ENCODE assay signal across 9 cellular contexts in genomic region chr1:156097499-156098178, GRCh38. TPM values are rescaled to one million over a fixed set of nuclear protein-coding genes. Genes with fewer than 3 reads are reported as not detected.
DNase-seq lines count a peak whose midpoint lies in the region; ATAC-seq and TF ChIP-seq lines count a peak whose summit lies in the region.
"Had no signal": no experiment of that assay in that cellular context is flagged by ENCODE, and none has a peak within 500 bp of the region (broad histone marks: within the 10 kb centered on the region; RNA-seq: fewer than 3 reads in every experiment).

No MANE protein-coding gene starts in this region.

- no peaks in the 10 kb centered on the region for H3K9me3 Mint-ChIP-seq in activated naive CD8-positive, alpha-beta T cell treated with anti-CD3 and anti-CD28 coated beads for 36 hours
- H3K9me3 Mint-ChIP-seq in natural killer cell, result no peaks in the 10 kb centered on the region

- H3K27me3 Mint-ChIP-seq in activated naive CD8-positive, alpha-beta T cell treated with anti-CD3 and anti-CD28 coated beads for 36 hours, result peaks cover 27% of the 10 kb centered on the region
- peaks cover 7 to 9% of the 10 kb centered on the region in 2 donors for H3K27me3 Mint-ChIP-seq in natural killer cell (ENCODE audit: low read depth in 2 of 2)

- no peaks in the 10 kb centered on the region for H3K36me3 Mint-ChIP-seq in activated naive CD8-positive, alpha-beta T cell treated with anti-CD3 and anti-CD28 coated beads for 36 hours
- no peaks in the 10 kb centered on the region for H3K36me3 Mint-ChIP-seq in natural killer cell

- peak overlapping the region; percentile 94 for H3K27ac Mint-ChIP-seq in activated naive CD8-positive, alpha-beta T cell treated with anti-CD3 and anti-CD28 coated beads for 36 hours
- peak overlapping the region; percentile 92 to 99 for H3K27ac Mint-ChIP-seq in natural killer cell

- H3K4me3 Mint-ChIP-seq in activated naive CD8-positive, alpha-beta T cell treated with anti-CD3 and anti-CD28 coated beads for 36 hours, result peak overlapping the region; percentile 11
- no peak overlapping the region for H3K4me3 Mint-ChIP-seq in natural killer cell

- ATAC-seq in natural killer cell (peak in 1 of 3 donors; percentile 1), GM18868 (IDR thresholded peaks at IDR 0.05; ENCODE audit: unreplicated experiment) (no peak), HG03039 (IDR thresholded peaks at IDR 0.05; ENCODE audit: unreplicated experiment) (no peak)

- peak; percentile 43 for DNase-seq in stimulated activated CD4-positive, alpha-beta T cell treated with anti-CD3 and anti-CD28 coated beads, Interleukin-12 subunit alpha, Interleukin-12 subunit beta, amount 100 ng/mL, for 4 hours
- DNase-seq in stimulated activated CD4-positive, alpha-beta T cell treated with anti-CD3 and anti-CD28 coated beads, Interleukin-4, amount 100 ng/mL, for 4 hours, result no peak
- peak; percentile 72 for DNase-seq in activated naive CD8-positive, alpha-beta T cell treated with anti-CD3 and anti-CD28 coated beads for 36 hours
- DNase-seq in natural killer cell, result no peak
- no peak for DNase-seq in cerebellar nuclear complex (lab: John Stamatoyannopoulos, UW)
- DNase-seq in G401 (ENCODE audit: low spot score), result no peak

- peaks cover 53% of the 10 kb centered on the region for H3K4me1 Mint-ChIP-seq in activated naive CD8-positive, alpha-beta T cell treated with anti-CD3 and anti-CD28 coated beads for 36 hours
- H3K4me1 Mint-ChIP-seq in natural killer cell, result peaks cover 15 to 36% of the 10 kb centered on the region in 2 donors

- in situ Hi-C loops in G401 (cut with HindIII; ENCODE audit: low sequenced_read_pairs), result no loop called here

- intact Hi-C loops in natural killer cell (cut with micrococcal nuclease), result loop anchor here (1.0 kb wide), 2 partner anchors 9 to 17 kb away; partner anchors contain the start of gene LMNA

- TF ChIP-seq CTCF in natural killer cell (IDR thresholded peaks at IDR 0.05), result no peak

RNA-seq across cellular contexts. Expression of gene MEX3A, which starts 15.4 kb away (rescaled TPM):
- total RNA-seq in activated naive CD8-positive, alpha-beta T cell treated with anti-CD3 and anti-CD28 coated beads for 36 hours, result under 1 TPM; 0.34 to 0.35 TPM
- under 1 TPM; 0.05 to 0.16 (median 0.14) TPM for total RNA-seq in natural killer cell
- total RNA-seq in G401 (2014; rRNA removed; shearing (Covaris generic)), result 21.0 and 21.2 TPM in 2 replicates

RNA-seq across cellular contexts. Expression of gene LMNA, which starts 16.9 kb away (rescaled TPM):
- 10 to 100 TPM; 32.3 to 37.8 TPM for total RNA-seq in activated naive CD8-positive, alpha-beta T cell treated with anti-CD3 and anti-CD28 coated beads for 36 hours
- total RNA-seq in natural killer cell, result 100 to 1,000 TPM; 201 to 504 (median 273) TPM
- 314 and 341 TPM in 2 replicates for total RNA-seq in G401 (2014; rRNA removed; shearing (Covaris generic))

RNA-seq across cellular contexts. Expression of gene RAB25, which starts 36.7 kb away (rescaled TPM):
- total RNA-seq in activated naive CD8-positive, alpha-beta T cell treated with anti-CD3 and anti-CD28 coated beads for 36 hours, result under 1 TPM; 0.64 to 0.99 TPM
- total RNA-seq in natural killer cell, result under 1 TPM in 1 of 3 donors, not detected in 2; 0.82 TPM
- not detected in 2 replicates for total RNA-seq in G401 (2014; rRNA removed; shearing (Covaris generic))
- total RNA-seq: Daoy had no signal

RNA-seq across cellular contexts. Expression of gene LAMTOR2, which starts 43.1 kb away (rescaled TPM):
- 10 to 100 TPM; 45.9 to 49.1 TPM for total RNA-seq in activated naive CD8-positive, alpha-beta T cell treated with anti-CD3 and anti-CD28 coated beads for 36 hours
- total RNA-seq in natural killer cell, result 10 to 100 TPM; 23.5 to 26.1 (median 24.6) TPM
- total RNA-seq in G401 (2014; rRNA removed; shearing (Covaris generic)), result 20.1 and 42.3 TPM in 2 replicates

RNA-seq across cellular contexts. Expression of gene UBQLN4, which starts 44.0 kb away (rescaled TPM):
- 10 to 100 TPM; 42.6 to 47.1 TPM for total RNA-seq in activated naive CD8-positive, alpha-beta T cell treated with anti-CD3 and anti-CD28 coated beads for 36 hours
- total RNA-seq in natural killer cell, result 10 to 100 TPM; 14.4 to 23.5 (median 23.5) TPM
- total RNA-seq in G401 (2014; rRNA removed; shearing (Covaris generic)), result 29.5 and 30.0 TPM in 2 replicates

Comparison
In these comparisons a context has a peak if more than half of its experiments do, and no peak if none do; other contexts are left out.
1. DNase-seq: peak in stimulated activated CD4-positive, alpha-beta T cell treated with anti-CD3 and anti-CD28 coated beads, Interleukin-12 subunit alpha, Interleukin-12 subunit beta, amount 100 ng/mL, for 4 hours (single experiment) and activated naive CD8-positive, alpha-beta T cell treated with anti-CD3 and anti-CD28 coated beads for 36 hours (single experiment); none in stimulated activated CD4-positive, alpha-beta T cell treated with anti-CD3 and anti-CD28 coated beads, Interleukin-4, amount 100 ng/mL, for 4 hours (0 of 2), natural killer cell (single experiment), cerebellar nuclear complex (0 of 2) and G401 (single experiment).
2. RNA of gene MEX3A, which starts 15.4 kb away (total RNA-seq): 21.0 to 21.2 TPM in G401; 0.34 to 0.35 TPM in activated naive CD8-positive, alpha-beta T cell treated with anti-CD3 and anti-CD28 coated beads for 36 hours and 0.05 to 0.16 TPM in natural killer cell; every median in the first group is over 10 times any median in the second.